8 cellular contexts compared by ENCODE assay signal in the genomic region with DNA sequence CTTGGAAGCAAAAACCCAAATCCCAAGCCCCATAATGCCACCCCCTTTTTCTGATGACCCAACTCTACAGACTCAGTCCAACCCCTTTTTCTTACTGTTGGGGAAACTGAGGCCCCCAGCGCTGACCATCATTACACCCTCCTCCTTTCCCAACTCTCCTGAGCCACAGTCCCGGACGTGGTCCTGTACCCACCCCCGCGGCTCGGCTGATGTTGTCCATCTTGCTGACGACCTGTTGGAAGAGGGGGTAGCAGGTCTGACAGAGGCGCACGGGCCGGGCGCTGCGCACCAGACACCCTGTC. TPM values are rescaled to one million over a fixed set of nuclear protein-coding genes. Genes with fewer than 3 reads are reported as not detected.
A peak's percentile ranks its signal among the peaks of the same experiment; 100 is the strongest.
DNase-seq lines count a peak whose midpoint lies in the region; ATAC-seq and TF ChIP-seq lines count a peak whose summit lies in the region.

No MANE protein-coding gene starts in this region.

- H3K27me3 Mint-ChIP-seq in CD8-positive, alpha-beta T cell (ENCODE audit: low read depth) = peaks cover 2% of the 10 kb centered on the region
- H3K27me3 Mint-ChIP-seq in nephron (ENCODE audit: low read depth) = peaks cover 4% of the 10 kb centered on the region

- DNase-seq in CD8-positive, alpha-beta T cell = no peak
- DNase-seq in NT2/D1 (ENCODE audit: low read depth, low spot score) (no peak), cerebellar nuclear complex (lab: John Stamatoyannopoulos, UW) (no peak), NCI-H1092 (lab: John Stamatoyannopoulos, UW) (no peak), hepatic stellate cell (ENCODE audit: low spot score) (no peak)

- peaks cover 5% of the 10 kb centered on the region for H3K36me3 Mint-ChIP-seq in CD8-positive, alpha-beta T cell
- no peaks in the 10 kb centered on the region for H3K36me3 Mint-ChIP-seq in nephron (ENCODE audit: low read depth)

- H3K4me1 Mint-ChIP-seq in CD8-positive, alpha-beta T cell (ENCODE audit: low read depth) = peaks cover 29% of the 10 kb centered on the region
- H3K4me1 Mint-ChIP-seq in nephron = peaks cover 10% of the 10 kb centered on the region

- peak; percentile 19 for ATAC-seq in CD8-positive, alpha-beta T cell
- ATAC-seq in GM21786 (IDR thresholded peaks at IDR 0.05; ENCODE audit: unreplicated experiment) = peak; percentile 41

- H3K9ac ChIP-seq in NT2/D1 (ENCODE audit: insufficient read length, low read depth) (peak overlapping the region; percentile 85), endocrine pancreas (ENCODE audit: control insufficient read depth, insufficient read depth, low read length) (peak overlapping the region; percentile 94)

- no peak for TF ChIP-seq CTCF in CD8-positive, alpha-beta T cell (IDR thresholded peaks at IDR 0.05)
- no peak for TF ChIP-seq CTCF in nephron (IDR thresholded peaks at IDR 0.05; ENCODE audit: unreplicated experiment in 3 of 3)

- peaks cover 24% of the 10 kb centered on the region for H3K4me1 ChIP-seq in CD8-positive, alpha-beta T cell (ENCODE audit: insufficient read depth, low read length)
- H3K4me1 ChIP-seq in NT2/D1 (ENCODE audit: insufficient read depth, insufficient read length) (no peaks in the 10 kb centered on the region), endocrine pancreas (ENCODE audit: control insufficient read depth, insufficient read depth, low read length) (peaks cover 8% of the 10 kb centered on the region)

- H3K4me3 ChIP-seq in CD8-positive, alpha-beta T cell (ENCODE audit: low read depth, low read length) = peak overlapping the region; percentile 99
- H3K4me3 ChIP-seq in NT2/D1 (ENCODE audit: insufficient read length, low read depth) (peak overlapping the region; percentile 91), endocrine pancreas (ENCODE audit: control insufficient read depth, insufficient read depth, low read length) (peak overlapping the region; percentile 74)

- H3K4me3 Mint-ChIP-seq in CD8-positive, alpha-beta T cell = peak overlapping the region; percentile 85
- H3K4me3 Mint-ChIP-seq in nephron = peak overlapping the region; percentile 74 to 90 (median 88)

- H3K27ac Mint-ChIP-seq in CD8-positive, alpha-beta T cell = peak overlapping the region; percentile 75
- H3K27ac Mint-ChIP-seq in nephron = peak overlapping the region; percentile 2 to 56 (median 23)

- intact Hi-C loops in CD8-positive, alpha-beta T cell (cut with DNase I, micrococcal nuclease) = loop anchor here (1.0 to 10.0 kb wide), 13 partner anchors 116 to 1621 kb away; a partner anchor contains a TSS

- POLR2A ChIA-PET in CD8-positive, alpha-beta T cell (lab: Charles Lee) = interaction anchor here (0.6 to 0.8 kb wide), 2 partner anchors 1318 to 1573 kb away, joined by 3 to 4 read pairs; no protein-coding TSS in a partner anchor

- no peaks in the 10 kb centered on the region for H3K9me3 Mint-ChIP-seq in CD8-positive, alpha-beta T cell
- H3K9me3 Mint-ChIP-seq in nephron = no peaks in the 10 kb centered on the region

- no peaks in the 10 kb centered on the region for H3K36me3 ChIP-seq in CD8-positive, alpha-beta T cell (ENCODE audit: insufficient read depth, low read length)
- H3K36me3 ChIP-seq in NT2/D1 (ENCODE audit: insufficient read depth, insufficient read length, low read length) (no peaks in the 10 kb centered on the region), endocrine pancreas (ENCODE audit: control insufficient read depth, insufficient read depth, low read length) (no peaks in the 10 kb centered on the region)

- H3K9me3 ChIP-seq in CD8-positive, alpha-beta T cell (ENCODE audit: low read length) = no peaks in the 10 kb centered on the region
- H3K9me3 ChIP-seq in NT2/D1 (ENCODE audit: insufficient read depth, low read length) (no peaks in the 10 kb centered on the region), endocrine pancreas (ENCODE audit: control insufficient read depth, low read length) (no peaks in the 10 kb centered on the region)

- H3K27me3 ChIP-seq in CD8-positive, alpha-beta T cell (ENCODE audit: insufficient read depth, low read length) = no peaks in the 10 kb centered on the region
- H3K27me3 ChIP-seq in NT2/D1 (ENCODE audit: insufficient read depth, insufficient read length) = peaks cover 5% of the 10 kb centered on the region
- H3K27me3 ChIP-seq in endocrine pancreas (ENCODE audit: control insufficient read depth, insufficient read depth, low read length) = no peaks in the 10 kb centered on the region

- peak overlapping the region; percentile 88 for H3K27ac ChIP-seq in CD8-positive, alpha-beta T cell (ENCODE audit: low read depth, low read length)

- CTCF ChIA-PET in CD8-positive, alpha-beta T cell (lab: Charles Lee) = no interaction called here

RNA-seq across cellular contexts. Expression of a gene that starts 0.5 kb away (rescaled TPM):
- total RNA-seq in CD8-positive, alpha-beta T cell = 10 to 100 TPM; 20.0 to 25.0 TPM
